In the genomic region with DNA sequence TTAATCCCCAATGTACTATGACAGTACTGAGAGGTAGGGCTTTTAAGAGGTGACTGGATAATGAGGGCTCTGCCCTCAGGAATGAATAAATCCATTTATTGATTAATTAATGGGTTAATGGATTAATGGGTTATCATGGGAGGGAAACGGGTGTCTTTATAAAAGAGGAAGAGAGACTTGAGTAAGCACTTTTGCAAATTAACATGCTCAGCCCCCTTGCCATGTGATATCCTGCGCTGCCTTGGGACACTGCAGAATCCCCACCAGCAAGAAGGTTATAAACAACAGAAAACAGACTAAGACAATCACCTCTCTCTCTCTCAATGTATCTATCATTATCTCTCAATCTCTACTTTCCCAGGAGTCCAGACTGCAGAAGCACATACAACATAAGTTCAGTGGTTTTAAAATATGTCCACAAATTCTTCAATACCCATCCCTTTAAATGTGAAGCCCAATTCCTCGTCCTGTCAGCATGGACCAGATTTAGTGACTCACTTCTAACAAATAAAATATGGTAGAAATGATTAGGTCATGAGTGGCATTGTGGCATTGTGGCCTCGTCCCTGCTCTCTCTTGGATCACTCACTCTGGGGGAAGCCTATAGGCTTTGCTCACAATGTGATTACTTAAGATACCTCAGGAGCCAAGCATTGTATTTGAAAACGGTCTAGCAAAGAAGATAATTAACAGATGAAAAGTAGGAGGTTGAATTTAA, we compare ENCODE assay signal across 20 cellular contexts. TPM values are rescaled to one million over a fixed set of nuclear protein-coding genes. Genes with fewer than 3 reads are reported as not detected.
DNase-seq lines count a peak whose midpoint lies in the region; ATAC-seq and TF ChIP-seq lines count a peak whose summit lies in the region.
"Had no signal": no experiment of that assay in that cellular context is flagged by ENCODE, and none has a peak within 500 bp of the region (broad histone marks: within the 10 kb centered on the region; RNA-seq: fewer than 3 reads in every experiment).

No MANE protein-coding gene starts in this region.

- no peak for TF ChIP-seq POLR2A in adrenal gland (IDR thresholded peaks at IDR 0.05)

- TF ChIP-seq CTCF in VCaP (conservative IDR thresholded peaks at IDR 0.05) = no peak
- no peak for TF ChIP-seq CTCF in osteoblast (IDR thresholded peaks at IDR 0.05; ENCODE audit: extremely low read depth, low read depth, low read length)
- no peak for TF ChIP-seq CTCF in adrenal gland (IDR thresholded peaks at IDR 0.05)

- H3K9me3 ChIP-seq in osteoblast (ENCODE audit: low read depth, low read length) = no peaks in the 10 kb centered on the region
- no peaks in the 10 kb centered on the region for H3K9me3 ChIP-seq in adrenal gland (replicated peaks in 1 of 3)
- H3K9me3 ChIP-seq: mucosa of descending colon had no signal

- H3K4me1 ChIP-seq in osteoblast (ENCODE audit: insufficient read depth, low read length) (peaks cover 29% of the 10 kb centered on the region), adrenal gland (replicated peaks in 1 of 2) (no peaks in the 10 kb centered on the region)

- peak overlapping the region; percentile 45; the same call in 1 of the 2 replicates for H3K27ac ChIP-seq in VCaP
- H3K27ac ChIP-seq in osteoblast (ENCODE audit: low read depth, low read length) = peak overlapping the region; percentile 67
- no peak overlapping the region for H3K27ac ChIP-seq in adrenal gland
- H3K27ac ChIP-seq: KMS-11, WERI-Rb-1 had no signal

- H3K27me3 ChIP-seq in osteoblast (ENCODE audit: insufficient read depth, low read length) (no peaks in the 10 kb centered on the region), adrenal gland (peaks cover 6% of the 10 kb centered on the region)

- no peaks in the 10 kb centered on the region for H3K36me3 ChIP-seq in osteoblast (ENCODE audit: insufficient read depth, low read length)
- no peaks in the 10 kb centered on the region for H3K36me3 ChIP-seq in adrenal gland (replicated peaks in 1 of 2)
- H3K36me3 ChIP-seq: WERI-Rb-1 had no signal

- H3K4me2 ChIP-seq in osteoblast (ENCODE audit: insufficient read depth, low read length) = no peak overlapping the region
- H3K4me2 ChIP-seq: KMS-11 had no signal

- DNase-seq in LHCN-M2 (ENCODE audit: low read depth) = peak; percentile 45
- no peak for DNase-seq in osteoblast (ENCODE audit: insufficient read length, low spot score, missing footprints)
- no peak for DNase-seq in effector CD8-positive, alpha-beta T cell (lab: John Stamatoyannopoulos, UW)
- no peak for DNase-seq in adrenal gland
- DNase-seq in central memory CD4-positive, alpha-beta T cell = no peak
- DNase-seq: activated naive CD8-positive, alpha-beta T cell treated with anti-CD3 and anti-CD28 coated beads, Interleukin-2, amount 50 U/mL, for 24 hours; C1 segment of cervical spinal cord; DMS53; hypothalamus; mucosa of descending colon; NCI-H1436; NCI-H2171 treated with DMSO at 0.1 percent for 48 hours; NCI-H748 treated with DMSO at 0.1 percent for 48 hours; right cardiac atrium; stimulated activated naive CD8-positive, alpha-beta T cell treated with anti-CD3 and anti-CD28 coated beads, Interleukin-15, Interleukin-2, amounts not matched to agents 100 U/mL and 50 U/mL, for 24 hours; WERI-Rb-1 had no signal

- 50 to 60% (median 59%) methylated on average over 5 of the region's 5 CpGs for WGBS in adrenal gland, 4 donors

- H4K20me1 ChIP-seq in osteoblast (ENCODE audit: insufficient read depth, low read length) = no peaks in the 10 kb centered on the region

- no peaks in the 10 kb centered on the region for H3K79me2 ChIP-seq in osteoblast (ENCODE audit: insufficient read depth, low read length)

- peak; percentile 31 for ATAC-seq in GM18868 (IDR thresholded peaks at IDR 0.05; ENCODE audit: unreplicated experiment)
- no peak for ATAC-seq in HG03039 (IDR thresholded peaks at IDR 0.05; ENCODE audit: unreplicated experiment)
- ATAC-seq: activated naive CD8-positive, alpha-beta T cell treated with anti-CD3 and anti-CD28 coated beads, Interleukin-2, amount 50 U/mL, for 24 hours; mucosa of descending colon; right cardiac atrium; stimulated activated naive CD8-positive, alpha-beta T cell treated with anti-CD3 and anti-CD28 coated beads, Interleukin-15, Interleukin-2, amounts not matched to agents 100 U/mL and 50 U/mL, for 24 hours had no signal

- no peak overlapping the region for H3K4me3 ChIP-seq in osteoblast (ENCODE audit: insufficient read depth, low read length)
- no peak overlapping the region for H3K4me3 ChIP-seq in adrenal gland
- H3K4me3 ChIP-seq: mucosa of descending colon had no signal

- intact Hi-C loops in adrenal gland (cut with DNase I) = no loop called here

- peak overlapping the region; percentile 2 for H2AFZ ChIP-seq in osteoblast (ENCODE audit: low read length)

RNA-seq across cellular contexts. Expression of a gene that starts 40.1 kb away (rescaled TPM):
- 1.4 and 11.3 TPM in 2 replicates for total RNA-seq in LHCN-M2 (2014; rRNA removed)
- 0.45 TPM for polyA plus RNA-seq in LHCN-M2 (2012)
- 3.2 and 4.7 TPM in 2 replicates for total RNA-seq in osteoblast
- total RNA-seq in adrenal gland = 1 to 10 TPM in 1 of 8 donors, under 1 TPM in 2, not detected in 5; 0.15 to 2.8 (median 0.91) TPM
- polyA plus RNA-seq in adrenal gland = under 1 TPM; 0.10 to 0.24 (median 0.18) TPM

Comparison
In these comparisons a context has a peak if more than half of its experiments do, and no peak if none do; other contexts are left out.
1. H3K27ac ChIP-seq: peak in VCaP (single experiment) and osteoblast (single experiment); none in adrenal gland (0 of 5).